ENCODE assay signal across 8 cellular contexts in genomic region chr1:198156745-198157240, GRCh38. TPM values are rescaled to one million over a fixed set of nuclear protein-coding genes. Genes with fewer than 3 reads are reported as not detected.
DNase-seq lines count a peak whose midpoint lies in the region; ATAC-seq lines count a peak whose summit lies in the region.

Gene NEK7 (plus strand): TSS chr1:198156998. CDS start chr1:198232581, 75,583 bp downstream.

- peak within 1 kb of the TSS; percentile 97 for H3K4me3 Mint-ChIP-seq in activated CD4-positive, alpha-beta T cell treated with anti-CD3 and anti-CD28 coated beads, Interleukin-2, amount 10 ng/mL, durations not matched to agents 24 days and 14 days

- H3K27ac Mint-ChIP-seq in activated CD4-positive, alpha-beta T cell treated with anti-CD3 and anti-CD28 coated beads, Interleukin-2, amount 10 ng/mL, durations not matched to agents 24 days and 14 days, result peak within 1 kb of the TSS; percentile 95

- no peaks in the 10 kb centered on the region for H3K27me3 ChIP-seq in BLaER1 treated with 17β-estradiol and CSF1 and Interleukin-3, amounts not matched to agents 10 nM and 100 nM

- peak within 1 kb of the TSS; percentile 88 to 98 (median 96) for H3K4me3 ChIP-seq in BLaER1 treated with 17β-estradiol and CSF1 and Interleukin-3, amounts not matched to agents 10 nM and 100 nM

- H3K36me3 ChIP-seq in BLaER1 treated with 17β-estradiol and CSF1 and Interleukin-3, amounts not matched to agents 10 nM and 100 nM, result no peaks in the 10 kb centered on the region

- peak within 1 kb of the TSS; percentile 86 to 98 (median 93) for H3K27ac ChIP-seq in BLaER1 treated with 17β-estradiol and CSF1 and Interleukin-3, amounts not matched to agents 10 nM and 100 nM

- H3K36me3 Mint-ChIP-seq in activated CD4-positive, alpha-beta T cell treated with anti-CD3 and anti-CD28 coated beads, Interleukin-2, amount 10 ng/mL, durations not matched to agents 24 days and 14 days (ENCODE audit: low read depth), result peaks cover 3% of the 10 kb centered on the region

- H3K9me3 Mint-ChIP-seq in activated CD4-positive, alpha-beta T cell treated with anti-CD3 and anti-CD28 coated beads, Interleukin-2, amount 10 ng/mL, durations not matched to agents 24 days and 14 days, result no peaks in the 10 kb centered on the region

- peaks cover 17% of the 10 kb centered on the region for H3K4me1 Mint-ChIP-seq in activated CD4-positive, alpha-beta T cell treated with anti-CD3 and anti-CD28 coated beads, Interleukin-2, amount 10 ng/mL, durations not matched to agents 24 days and 14 days

- H3K4me1 ChIP-seq in BLaER1 treated with 17β-estradiol and CSF1 and Interleukin-3, amounts not matched to agents 10 nM and 100 nM, result peaks cover 13 to 25% (median 20%) of the 10 kb centered on the region in 10 experiments

- peaks cover 0 to 29% (median 0%) of the 10 kb centered on the region in 11 experiments; a peak in 3 of 22 replicates for H4K20me1 ChIP-seq in BLaER1 treated with 17β-estradiol and CSF1 and Interleukin-3, amounts not matched to agents 10 nM and 100 nM

- peak; percentile 54 for ATAC-seq in GM19324 (IDR thresholded peaks at IDR 0.05; ENCODE audit: low FRiP score, unreplicated experiment)
- peak; percentile 45 for ATAC-seq in HG03439 (IDR thresholded peaks at IDR 0.05; ENCODE audit: unreplicated experiment)
- ATAC-seq in left lobe of liver, result peak; percentile 83

- peak within 1 kb of the TSS; percentile 91 to 97 (median 95) for H3K9ac ChIP-seq in BLaER1 treated with 17β-estradiol and CSF1 and Interleukin-3, amounts not matched to agents 10 nM and 100 nM

- peak within 1 kb of the TSS; percentile 89 to 96 (median 94) for H3K4me2 ChIP-seq in BLaER1 treated with 17β-estradiol and CSF1 and Interleukin-3, amounts not matched to agents 10 nM and 100 nM

- peak; percentile 52 to 78 for DNase-seq in NCI-H524 (lab: John Stamatoyannopoulos, UW)
- peak; percentile 92 for DNase-seq in activated CD4-positive, alpha-beta T cell treated with anti-CD3 and anti-CD28 coated beads, Interleukin-2, amount 10 ng/mL, durations not matched to agents 24 days and 14 days
- DNase-seq in dermis blood vessel endothelial cell, result peak; percentile 88
- peak; percentile 94 for DNase-seq in left lobe of liver (ENCODE audit: low spot score)
- peak; percentile 49 to 54 for DNase-seq in stimulated activated CD4-positive, alpha-beta T cell treated with anti-CD3 and anti-CD28 coated beads, Interleukin-2, amount 100 ng/mL, for 48 hours

- H3K27me3 Mint-ChIP-seq in activated CD4-positive, alpha-beta T cell treated with anti-CD3 and anti-CD28 coated beads, Interleukin-2, amount 10 ng/mL, durations not matched to agents 24 days and 14 days, result no peaks in the 10 kb centered on the region

- no peaks in the 10 kb centered on the region for H3K9me3 ChIP-seq in BLaER1 treated with 17β-estradiol and CSF1 and Interleukin-3, amounts not matched to agents 10 nM and 100 nM (replicated peaks in 1 of 11)

- intact Hi-C loops in activated CD4-positive, alpha-beta T cell treated with anti-CD3 and anti-CD28 coated beads, Interleukin-2, amount 10 ng/mL, durations not matched to agents 24 days and 14 days (cut with micrococcal nuclease), result loop anchor here (1.0 to 5.0 kb wide), 12 partner anchors 18 to 1009 kb away; partner anchors contain the start of genes ASPM, C1orf53 and DENND1B

RNA-seq across cellular contexts. Expression of gene NEK7, which starts in this region (rescaled TPM):
- 61.4 and 69.2 TPM in 2 replicates for total RNA-seq in activated CD4-positive, alpha-beta T cell treated with anti-CD3 and anti-CD28 coated beads, Interleukin-2, amount 10 ng/mL, durations not matched to agents 24 days and 14 days
- total RNA-seq in dermis blood vessel endothelial cell (68.1 and 94.3 TPM in 2 replicates), left lobe of liver (21.4 TPM)

Comparison
In these comparisons a context has a peak if more than half of its experiments do, and no peak if none do; other contexts are left out.
1. Peak in every context shown above with its lines: DNase-seq, ATAC-seq, H3K4me3 ChIP-seq and H3K27ac ChIP-seq.